In genomic region chr14:105300542-105301102, GRCh38 we compare ENCODE assay signal across 1 cellular context.
TF ChIP-seq lines count a peak whose summit lies in the region.

A gene with protein sequence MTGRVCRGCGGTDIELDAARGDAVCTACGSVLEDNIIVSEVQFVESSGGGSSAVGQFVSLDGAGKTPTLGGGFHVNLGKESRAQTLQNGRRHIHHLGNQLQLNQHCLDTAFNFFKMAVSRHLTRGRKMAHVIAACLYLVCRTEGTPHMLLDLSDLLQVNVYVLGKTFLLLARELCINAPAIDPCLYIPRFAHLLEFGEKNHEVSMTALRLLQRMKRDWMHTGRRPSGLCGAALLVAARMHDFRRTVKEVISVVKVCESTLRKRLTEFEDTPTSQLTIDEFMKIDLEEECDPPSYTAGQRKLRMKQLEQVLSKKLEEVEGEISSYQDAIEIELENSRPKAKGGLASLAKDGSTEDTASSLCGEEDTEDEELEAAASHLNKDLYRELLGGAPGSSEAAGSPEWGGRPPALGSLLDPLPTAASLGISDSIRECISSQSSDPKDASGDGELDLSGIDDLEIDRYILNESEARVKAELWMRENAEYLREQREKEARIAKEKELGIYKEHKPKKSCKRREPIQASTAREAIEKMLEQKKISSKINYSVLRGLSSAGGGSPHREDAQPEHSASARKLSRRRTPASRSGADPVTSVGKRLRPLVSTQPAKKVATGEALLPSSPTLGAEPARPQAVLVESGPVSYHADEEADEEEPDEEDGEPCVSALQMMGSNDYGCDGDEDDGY (minus strand): TSS chr14:105301001. CDS start chr14:105300629, 372 bp downstream.

TF ChIP-seq in Ishikawa, 13 proteins besides CTCF, POLR2A, EP300 and RAD21 (continued from another document):
- TF ChIP-seq MAX (IDR thresholded peaks at IDR 0.05) (no peak; the same call in 1 of the 2 replicates), CEBPB (IDR thresholded peaks at IDR 0.05) (no peak), ZBTB7A (IDR thresholded peaks at IDR 0.05; ENCODE audit: low read depth) (peak; percentile 58), YY1 (IDR thresholded peaks at IDR 0.05; ENCODE audit: low read depth) (no peak)
